Comparison of ENCODE assay signal across 14 cellular contexts in the genomic region with DNA sequence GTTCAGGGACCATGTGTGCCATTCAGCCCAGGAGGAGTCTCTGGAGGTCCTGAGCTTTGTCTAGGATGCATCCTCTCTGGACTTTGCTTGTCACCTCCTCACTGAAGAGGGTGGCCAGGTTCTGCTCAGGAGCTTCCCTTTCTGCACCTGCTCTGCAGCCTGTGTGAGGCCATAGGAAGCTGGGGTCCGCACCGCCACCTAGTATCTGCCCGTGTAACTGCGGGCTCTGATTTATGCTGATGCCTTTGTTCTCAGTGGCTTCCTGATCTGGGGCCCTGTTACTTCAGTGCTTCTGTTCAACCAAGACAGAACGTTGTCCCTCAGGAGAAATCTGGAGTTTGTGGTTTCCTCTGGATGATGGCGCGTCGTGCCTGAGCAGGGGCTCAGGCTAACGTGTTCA.
DNase-seq lines count a peak whose midpoint lies in the region; ATAC-seq and TF ChIP-seq lines count a peak whose summit lies in the region.
"Had no signal": no experiment of that assay in that cellular context is flagged by ENCODE, and none has a peak within 500 bp of the region (broad histone marks: within the 10 kb centered on the region; RNA-seq: fewer than 3 reads in every experiment).

No MANE protein-coding gene starts in this region.

- H3K4me3 Mint-ChIP-seq in stimulated activated naive CD8-positive, alpha-beta T cell treated with anti-CD3 and anti-CD28 coated beads, Interleukin-15, amount 100 ng/mL, for 72 hours = no peak overlapping the region
- H3K4me3 Mint-ChIP-seq: activated CD4-positive, alpha-beta memory T cell treated with anti-CD3 and anti-CD28 coated beads for 36 hours; memory B cell; T-helper 1 cell treated with Interleukin-12 subunit alpha and Interleukin-12 subunit beta and Interleukin-4 antibody, amounts not matched to agents 30 μg/mL and 1 μg/mL, for 36 hours had no signal

- DNase-seq in stimulated activated naive CD8-positive, alpha-beta T cell treated with anti-CD3 and anti-CD28 coated beads, Interleukin-15, Interleukin-2, amounts not matched to agents 100 U/mL and 50 U/mL, for 24 hours = peak; percentile 6
- DNase-seq in stimulated activated naive CD8-positive, alpha-beta T cell treated with anti-CD3 and anti-CD28 coated beads, Interleukin-15, amount 100 ng/mL, for 72 hours = no peak
- DNase-seq in RKO (ENCODE audit: low spot score) = peak; percentile 40
- DNase-seq in glomerular visceral epithelial cell (ENCODE audit: extremely low spot score) = no peak
- DNase-seq in RWPE1 (ENCODE audit: low spot score) = no peak
- DNase-seq: activated CD4-positive, alpha-beta memory T cell treated with anti-CD3 and anti-CD28 coated beads for 36 hours; activated naive CD4-positive, alpha-beta T cell; BE2C; hypothalamus; NCI-H1694 had no signal

- CTCF ChIA-PET in RWPE1 (lab: Yijun Ruan, JAX) = no interaction called here

- POLR2A ChIA-PET in RWPE1 (lab: Yijun Ruan, JAX; ENCODE audit: low non-redundant PET) = no interaction called here

- H3K4me1 Mint-ChIP-seq in stimulated activated naive CD8-positive, alpha-beta T cell treated with anti-CD3 and anti-CD28 coated beads, Interleukin-15, amount 100 ng/mL, for 72 hours = no peaks in the 10 kb centered on the region
- H3K4me1 Mint-ChIP-seq: memory B cell had no signal

- H3K27me3 Mint-ChIP-seq in stimulated activated naive CD8-positive, alpha-beta T cell treated with anti-CD3 and anti-CD28 coated beads, Interleukin-15, amount 100 ng/mL, for 72 hours = no peaks in the 10 kb centered on the region
- H3K27me3 Mint-ChIP-seq: activated CD4-positive, alpha-beta memory T cell treated with anti-CD3 and anti-CD28 coated beads for 36 hours; memory B cell had no signal

- no peak for ATAC-seq in stimulated activated naive CD8-positive, alpha-beta T cell treated with anti-CD3 and anti-CD28 coated beads, Interleukin-15, Interleukin-2, amounts not matched to agents 100 U/mL and 50 U/mL, for 24 hours
- no peak for ATAC-seq in stimulated activated naive CD8-positive, alpha-beta T cell treated with anti-CD3 and anti-CD28 coated beads, Interleukin-15, amount 100 ng/mL, for 72 hours
- no peak for ATAC-seq in GM19467 (IDR thresholded peaks at IDR 0.05; ENCODE audit: unreplicated experiment)

- H3K27ac Mint-ChIP-seq in stimulated activated naive CD8-positive, alpha-beta T cell treated with anti-CD3 and anti-CD28 coated beads, Interleukin-15, amount 100 ng/mL, for 72 hours = no peak overlapping the region
- H3K27ac Mint-ChIP-seq: activated CD4-positive, alpha-beta memory T cell treated with anti-CD3 and anti-CD28 coated beads for 36 hours; memory B cell; T-helper 1 cell treated with Interleukin-12 subunit alpha and Interleukin-12 subunit beta and Interleukin-4 antibody, amounts not matched to agents 30 μg/mL and 1 μg/mL, for 36 hours had no signal

- H3K27ac ChIP-seq in RWPE1 = no peak overlapping the region
- H3K27ac ChIP-seq: epithelial cell of prostate had no signal

- TF ChIP-seq CTCF in RWPE1 (conservative IDR thresholded peaks at IDR 0.05; ENCODE audit: low read depth) = no peak

- H3K9me3 Mint-ChIP-seq in stimulated activated naive CD8-positive, alpha-beta T cell treated with anti-CD3 and anti-CD28 coated beads, Interleukin-15, amount 100 ng/mL, for 72 hours = peaks cover 31 to 46% of the 10 kb centered on the region in 2 donors

Comparison
In these comparisons a context has a peak if more than half of its experiments do, and no peak if none do; other contexts are left out.
1. DNase-seq: peak in stimulated activated naive CD8-positive, alpha-beta T cell treated with anti-CD3 and anti-CD28 coated beads, Interleukin-15, Interleukin-2, amounts not matched to agents 100 U/mL and 50 U/mL, for 24 hours (single experiment) and RKO (single experiment); none in stimulated activated naive CD8-positive, alpha-beta T cell treated with anti-CD3 and anti-CD28 coated beads, Interleukin-15, amount 100 ng/mL, for 72 hours (0 of 2), glomerular visceral epithelial cell (single experiment) and RWPE1 (single experiment).